1 cellular context compared by ENCODE assay signal in genomic region chr17:55273579-55274370, GRCh38.
TF ChIP-seq lines count a peak whose summit lies in the region.

No MANE protein-coding gene starts in this region.

TF ChIP-seq in HepG2, 621 proteins besides CTCF, POLR2A, EP300 and RAD21 (continued from another document and continues in another):
- TF ChIP-seq, protein P1, sequence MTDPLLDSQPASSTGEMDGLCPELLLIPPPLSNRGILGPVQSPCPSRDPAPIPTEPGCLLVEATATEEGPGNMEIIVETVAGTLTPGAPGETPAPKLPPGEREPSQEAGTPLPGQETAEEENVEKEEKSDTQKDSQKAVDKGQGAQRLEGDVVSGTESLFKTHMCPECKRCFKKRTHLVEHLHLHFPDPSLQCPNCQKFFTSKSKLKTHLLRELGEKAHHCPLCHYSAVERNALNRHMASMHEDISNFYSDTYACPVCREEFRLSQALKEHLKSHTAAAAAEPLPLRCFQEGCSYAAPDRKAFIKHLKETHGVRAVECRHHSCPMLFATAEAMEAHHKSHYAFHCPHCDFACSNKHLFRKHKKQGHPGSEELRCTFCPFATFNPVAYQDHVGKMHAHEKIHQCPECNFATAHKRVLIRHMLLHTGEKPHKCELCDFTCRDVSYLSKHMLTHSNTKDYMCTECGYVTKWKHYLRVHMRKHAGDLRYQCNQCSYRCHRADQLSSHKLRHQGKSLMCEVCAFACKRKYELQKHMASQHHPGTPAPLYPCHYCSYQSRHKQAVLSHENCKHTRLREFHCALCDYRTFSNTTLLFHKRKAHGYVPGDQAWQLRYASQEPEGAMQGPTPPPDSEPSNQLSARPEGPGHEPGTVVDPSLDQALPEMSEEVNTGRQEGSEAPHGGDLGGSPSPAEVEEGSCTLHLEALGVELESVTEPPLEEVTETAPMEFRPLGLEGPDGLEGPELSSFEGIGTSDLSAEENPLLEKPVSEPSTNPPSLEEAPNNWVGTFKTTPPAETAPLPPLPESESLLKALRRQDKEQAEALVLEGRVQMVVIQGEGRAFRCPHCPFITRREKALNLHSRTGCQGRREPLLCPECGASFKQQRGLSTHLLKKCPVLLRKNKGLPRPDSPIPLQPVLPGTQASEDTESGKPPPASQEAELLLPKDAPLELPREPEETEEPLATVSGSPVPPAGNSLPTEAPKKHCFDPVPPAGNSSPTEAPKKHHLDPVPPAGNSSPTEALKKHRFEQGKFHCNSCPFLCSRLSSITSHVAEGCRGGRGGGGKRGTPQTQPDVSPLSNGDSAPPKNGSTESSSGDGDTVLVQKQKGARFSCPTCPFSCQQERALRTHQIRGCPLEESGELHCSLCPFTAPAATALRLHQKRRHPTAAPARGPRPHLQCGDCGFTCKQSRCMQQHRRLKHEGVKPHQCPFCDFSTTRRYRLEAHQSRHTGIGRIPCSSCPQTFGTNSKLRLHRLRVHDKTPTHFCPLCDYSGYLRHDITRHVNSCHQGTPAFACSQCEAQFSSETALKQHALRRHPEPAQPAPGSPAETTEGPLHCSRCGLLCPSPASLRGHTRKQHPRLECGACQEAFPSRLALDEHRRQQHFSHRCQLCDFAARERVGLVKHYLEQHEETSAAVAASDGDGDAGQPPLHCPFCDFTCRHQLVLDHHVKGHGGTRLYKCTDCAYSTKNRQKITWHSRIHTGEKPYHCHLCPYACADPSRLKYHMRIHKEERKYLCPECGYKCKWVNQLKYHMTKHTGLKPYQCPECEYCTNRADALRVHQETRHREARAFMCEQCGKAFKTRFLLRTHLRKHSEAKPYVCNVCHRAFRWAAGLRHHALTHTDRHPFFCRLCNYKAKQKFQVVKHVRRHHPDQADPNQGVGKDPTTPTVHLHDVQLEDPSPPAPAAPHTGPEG (CRISPR knock-in tag; IDR thresholded peaks at IDR 0.05): 0 out of 2 replicates have a peak, but pooled peaks have one; percentile 8
- TF ChIP-seq, protein P2, sequence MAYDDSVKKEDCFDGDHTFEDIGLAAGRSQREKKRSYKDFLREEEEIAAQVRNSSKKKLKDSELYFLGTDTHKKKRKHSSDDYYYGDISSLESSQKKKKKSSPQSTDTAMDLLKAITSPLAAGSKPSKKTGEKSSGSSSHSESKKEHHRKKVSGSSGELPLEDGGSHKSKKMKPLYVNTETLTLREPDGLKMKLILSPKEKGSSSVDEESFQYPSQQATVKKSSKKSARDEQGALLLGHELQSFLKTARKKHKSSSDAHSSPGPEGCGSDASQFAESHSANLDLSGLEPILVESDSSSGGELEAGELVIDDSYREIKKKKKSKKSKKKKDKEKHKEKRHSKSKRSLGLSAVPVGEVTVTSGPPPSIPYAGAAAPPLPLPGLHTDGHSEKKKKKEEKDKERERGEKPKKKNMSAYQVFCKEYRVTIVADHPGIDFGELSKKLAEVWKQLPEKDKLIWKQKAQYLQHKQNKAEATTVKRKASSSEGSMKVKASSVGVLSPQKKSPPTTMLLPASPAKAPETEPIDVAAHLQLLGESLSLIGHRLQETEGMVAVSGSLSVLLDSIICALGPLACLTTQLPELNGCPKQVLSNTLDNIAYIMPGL (CRISPR knock-in tag; IDR thresholded peaks at IDR 0.05; ENCODE audit: borderline replicate concordance in 1 of 2, low read depth in 1 of 2): peak; percentile 5 to 38; a peak in 2 of 4 replicates
- TF ChIP-seq ZNF326 (CRISPR knock-in tag; IDR thresholded peaks at IDR 0.05; ENCODE audit: borderline replicate concordance) (no peak), LCORL (IDR thresholded peaks at IDR 0.05) (no peak), LCORL (CRISPR knock-in tag; IDR thresholded peaks at IDR 0.05) (no peak), PAX8 (CRISPR knock-in tag; IDR thresholded peaks at IDR 0.05; ENCODE audit: borderline replicate concordance) (0 out of 2 replicates have a peak, but pooled peaks have one; percentile 67), RNF2 (conservative IDR thresholded peaks at IDR 0.05; ENCODE audit: low read depth) (peak; percentile 59; the same call in 1 of the 2 replicates), ATM (IDR thresholded peaks at IDR 0.05; ENCODE audit: borderline replicate concordance) (no peak), ZNF317 (CRISPR knock-in tag; IDR thresholded peaks at IDR 0.05) (no peak), ZBTB33 (CRISPR knock-in tag; IDR thresholded peaks at IDR 0.05) (no peak), ZSCAN22 (CRISPR knock-in tag; IDR thresholded peaks at IDR 0.05) (0 out of 2 replicates have a peak, but pooled peaks have one; percentile 69), ARNT2 (CRISPR knock-in tag; IDR thresholded peaks at IDR 0.05; ENCODE audit: low read depth) (0 out of 2 replicates have a peak, but pooled peaks have one; percentile 2), ZNF768 (CRISPR knock-in tag; IDR thresholded peaks at IDR 0.05) (peak; percentile 29; the same call in 1 of the 2 replicates), ZNF557 (CRISPR knock-in tag; IDR thresholded peaks at IDR 0.05) (no peak), ZNF414 (CRISPR knock-in tag; IDR thresholded peaks at IDR 0.05) (peak; percentile 39; the same call in 1 of the 2 replicates), ZNF782 (CRISPR knock-in tag; IDR thresholded peaks at IDR 0.05; ENCODE audit: borderline replicate concordance) (0 out of 2 replicates have a peak, but pooled peaks have one; percentile 53), ZNF605 (CRISPR knock-in tag; IDR thresholded peaks at IDR 0.05) (peak; percentile 67), ZFP90 (CRISPR knock-in tag; IDR thresholded peaks at IDR 0.05; ENCODE audit: borderline replicate concordance) (no peak), NFKB2 (CRISPR knock-in tag; IDR thresholded peaks at IDR 0.05; ENCODE audit: borderline replicate concordance) (no peak; the same call in 1 of the 2 replicates), ISL2 (CRISPR knock-in tag; IDR thresholded peaks at IDR 0.05) (no peak), CREM (IDR thresholded peaks at IDR 0.05) (0 out of 2 replicates have a peak, but pooled peaks have one; percentile 1), CREM (CRISPR knock-in tag; IDR thresholded peaks at IDR 0.05) (no peak), MBD4 (IDR thresholded peaks at IDR 0.05; ENCODE audit: borderline replicate concordance, low read length) (peak; percentile 9; the same call in 1 of the 2 replicates), ZNF777 (CRISPR knock-in tag; IDR thresholded peaks at IDR 0.05) (no peak), PHF8 (CRISPR knock-in tag; IDR thresholded peaks at IDR 0.05) (no peak; the same call in 1 of the 2 replicates), ARID2 (CRISPR knock-in tag; IDR thresholded peaks at IDR 0.05; ENCODE audit: borderline replicate concordance) (0 out of 2 replicates have a peak, but pooled peaks have one; percentile 55), FOXC1 (CRISPR knock-in tag; IDR thresholded peaks at IDR 0.05; ENCODE audit: borderline replicate concordance) (peak; percentile 66; the same call in 1 of the 2 replicates), MYC (CRISPR knock-in tag; IDR thresholded peaks at IDR 0.05; ENCODE audit: borderline replicate concordance) (peak; percentile 88), SALL1 (CRISPR knock-in tag; IDR thresholded peaks at IDR 0.05) (peak; percentile 85), BHLHE40 (IDR thresholded peaks at IDR 0.05; ENCODE audit: low read length) (peak; percentile 68; the same call in 1 of the 2 replicates), JUN (CRISPR knock-in tag; IDR thresholded peaks at IDR 0.05) (0 out of 2 replicates have a peak, but pooled peaks have one; percentile 29)
- TF ChIP-seq, protein P3, sequence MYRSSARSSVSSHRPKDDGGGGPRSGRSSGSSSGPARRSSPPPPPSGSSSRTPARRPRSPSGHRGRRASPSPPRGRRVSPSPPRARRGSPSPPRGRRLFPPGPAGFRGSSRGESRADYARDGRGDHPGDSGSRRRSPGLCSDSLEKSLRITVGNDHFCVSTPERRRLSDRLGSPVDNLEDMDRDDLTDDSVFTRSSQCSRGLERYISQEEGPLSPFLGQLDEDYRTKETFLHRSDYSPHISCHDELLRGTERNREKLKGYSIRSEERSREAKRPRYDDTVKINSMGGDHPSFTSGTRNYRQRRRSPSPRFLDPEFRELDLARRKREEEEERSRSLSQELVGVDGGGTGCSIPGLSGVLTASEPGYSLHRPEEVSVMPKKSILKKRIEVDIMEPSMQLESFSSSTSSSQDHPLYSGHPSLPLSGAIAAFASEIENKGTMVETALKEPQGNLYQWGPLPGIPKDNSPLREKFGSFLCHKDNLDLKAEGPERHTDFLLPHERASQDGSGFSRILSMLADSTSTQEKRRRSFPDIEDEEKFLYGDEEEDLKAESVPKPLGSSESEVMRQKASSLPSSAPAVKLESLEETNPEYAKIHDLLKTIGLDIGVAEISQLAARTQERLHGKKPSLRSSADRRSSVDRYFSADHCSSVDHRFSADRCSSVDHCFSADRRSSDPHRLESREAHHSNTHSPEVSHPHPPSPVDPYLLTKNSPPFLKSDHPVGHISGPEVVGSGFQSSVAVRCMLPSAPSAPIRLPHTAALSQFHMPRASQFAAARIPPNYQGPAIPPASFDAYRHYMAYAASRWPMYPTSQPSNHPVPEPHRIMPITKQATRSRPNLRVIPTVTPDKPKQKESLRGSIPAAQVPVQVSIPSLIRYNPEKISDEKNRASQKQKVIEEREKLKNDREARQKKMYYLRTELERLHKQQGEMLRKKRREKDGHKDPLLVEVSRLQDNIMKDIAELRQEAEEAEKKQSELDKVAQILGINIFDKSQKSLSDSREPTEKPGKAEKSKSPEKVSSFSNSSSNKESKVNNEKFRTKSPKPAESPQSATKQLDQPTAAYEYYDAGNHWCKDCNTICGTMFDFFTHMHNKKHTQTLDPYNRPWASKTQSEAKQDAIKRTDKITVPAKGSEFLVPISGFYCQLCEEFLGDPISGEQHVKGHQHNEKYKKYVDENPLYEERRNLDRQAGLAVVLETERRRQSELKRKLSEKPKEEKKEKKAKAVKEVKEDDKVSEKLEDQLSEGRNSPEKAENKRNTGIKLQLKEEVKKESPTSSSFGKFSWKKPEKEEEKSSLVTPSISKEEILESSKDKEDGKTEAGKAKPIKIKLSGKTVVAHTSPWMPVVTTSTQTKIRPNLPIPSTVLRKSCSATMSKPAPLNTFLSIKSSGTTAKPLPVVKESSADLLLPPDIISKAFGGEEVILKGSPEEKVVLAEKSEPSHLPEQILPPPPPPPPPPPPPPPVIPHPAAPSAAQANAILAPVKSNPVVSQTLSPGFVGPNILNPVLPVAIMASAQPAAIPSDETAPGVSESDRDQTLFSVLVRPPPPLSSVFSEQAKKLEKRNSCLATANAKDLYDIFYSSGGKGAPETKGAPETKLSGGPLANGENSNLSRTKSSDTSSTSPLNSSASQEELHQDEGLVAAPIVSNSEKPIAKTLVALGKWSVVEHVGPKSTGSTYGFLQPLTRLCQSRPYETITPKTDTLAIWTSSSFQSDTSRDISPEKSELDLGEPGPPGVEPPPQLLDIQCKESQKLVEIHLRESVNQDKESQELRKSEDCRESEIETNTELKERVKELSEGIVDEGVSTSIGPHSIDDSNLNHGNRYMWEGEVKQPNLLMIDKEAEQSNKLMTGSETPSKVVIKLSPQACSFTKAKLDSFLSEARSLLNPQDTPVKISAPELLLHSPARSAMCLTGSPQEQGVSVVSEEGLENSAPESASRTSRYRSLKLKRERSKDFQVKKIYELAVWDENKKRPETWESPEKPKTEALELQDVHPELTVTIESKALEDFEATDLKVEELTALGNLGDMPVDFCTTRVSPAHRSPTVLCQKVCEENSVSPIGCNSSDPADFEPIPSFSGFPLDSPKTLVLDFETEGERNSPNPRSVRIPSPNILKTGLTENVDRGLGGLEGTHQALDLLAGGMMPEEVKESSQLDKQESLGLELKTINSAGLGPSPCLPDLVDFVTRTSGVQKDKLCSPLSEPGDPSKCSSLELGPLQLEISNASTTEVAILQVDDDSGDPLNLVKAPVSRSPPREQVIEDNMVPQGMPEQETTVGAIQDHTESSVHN (CRISPR knock-in tag; IDR thresholded peaks at IDR 0.05): peak; percentile 69; the same call in 1 of the 2 replicates
- TF ChIP-seq, protein P4, sequence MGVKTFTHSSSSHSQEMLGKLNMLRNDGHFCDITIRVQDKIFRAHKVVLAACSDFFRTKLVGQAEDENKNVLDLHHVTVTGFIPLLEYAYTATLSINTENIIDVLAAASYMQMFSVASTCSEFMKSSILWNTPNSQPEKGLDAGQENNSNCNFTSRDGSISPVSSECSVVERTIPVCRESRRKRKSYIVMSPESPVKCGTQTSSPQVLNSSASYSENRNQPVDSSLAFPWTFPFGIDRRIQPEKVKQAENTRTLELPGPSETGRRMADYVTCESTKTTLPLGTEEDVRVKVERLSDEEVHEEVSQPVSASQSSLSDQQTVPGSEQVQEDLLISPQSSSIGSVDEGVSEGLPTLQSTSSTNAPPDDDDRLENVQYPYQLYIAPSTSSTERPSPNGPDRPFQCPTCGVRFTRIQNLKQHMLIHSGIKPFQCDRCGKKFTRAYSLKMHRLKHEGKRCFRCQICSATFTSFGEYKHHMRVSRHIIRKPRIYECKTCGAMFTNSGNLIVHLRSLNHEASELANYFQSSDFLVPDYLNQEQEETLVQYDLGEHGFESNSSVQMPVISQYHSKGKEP (CRISPR knock-in tag; IDR thresholded peaks at IDR 0.05): no peak
- TF ChIP-seq, protein P5, sequence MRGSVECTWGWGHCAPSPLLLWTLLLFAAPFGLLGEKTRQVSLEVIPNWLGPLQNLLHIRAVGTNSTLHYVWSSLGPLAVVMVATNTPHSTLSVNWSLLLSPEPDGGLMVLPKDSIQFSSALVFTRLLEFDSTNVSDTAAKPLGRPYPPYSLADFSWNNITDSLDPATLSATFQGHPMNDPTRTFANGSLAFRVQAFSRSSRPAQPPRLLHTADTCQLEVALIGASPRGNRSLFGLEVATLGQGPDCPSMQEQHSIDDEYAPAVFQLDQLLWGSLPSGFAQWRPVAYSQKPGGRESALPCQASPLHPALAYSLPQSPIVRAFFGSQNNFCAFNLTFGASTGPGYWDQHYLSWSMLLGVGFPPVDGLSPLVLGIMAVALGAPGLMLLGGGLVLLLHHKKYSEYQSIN (CRISPR knock-in tag; IDR thresholded peaks at IDR 0.05; ENCODE audit: borderline replicate concordance): no peak
